In the genomic region with DNA sequence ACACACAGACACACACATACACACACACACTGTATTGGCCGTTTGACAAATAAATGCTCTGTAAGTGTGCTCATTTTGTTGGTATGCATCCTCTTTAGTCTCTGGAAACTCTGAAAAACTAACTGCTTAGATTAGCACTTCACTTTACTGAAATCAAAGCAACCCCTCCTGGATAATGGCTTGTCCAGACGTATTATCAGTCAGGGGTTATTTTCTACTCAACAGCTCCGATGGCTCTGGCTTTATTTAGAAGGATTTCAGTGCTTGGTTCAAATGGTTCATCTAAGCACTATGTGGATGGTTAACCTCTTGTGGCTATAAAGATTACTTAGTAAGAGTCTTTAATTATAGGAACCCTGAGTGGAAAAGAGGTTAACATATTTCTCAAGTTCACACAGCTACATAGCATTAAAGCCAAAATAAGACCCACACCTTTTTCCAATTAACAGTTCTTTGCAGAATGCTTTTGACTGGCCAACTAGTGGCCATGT, we compare ENCODE assay signal across 24 cellular contexts.
DNase-seq lines count a peak whose midpoint lies in the region; ATAC-seq and TF ChIP-seq lines count a peak whose summit lies in the region.
"Had no signal": no experiment of that assay in that cellular context is flagged by ENCODE, and none has a peak within 500 bp of the region (broad histone marks: within the 10 kb centered on the region; RNA-seq: fewer than 3 reads in every experiment).

No MANE protein-coding gene starts in this region.

- no peak overlapping the region for H2AK9ac ChIP-seq in IMR-90 (replicated peaks; ENCODE audit: low read depth, low read length, poor library complexity)

- intact Hi-C loops in IMR-90 (cut with micrococcal nuclease), result no loop called here

- H2BK5ac ChIP-seq in IMR-90 (ENCODE audit: low read depth, low read length, poor library complexity, severe bottlenecking), result no peak overlapping the region
- no peak overlapping the region for H2BK5ac ChIP-seq in mesenchymal stem cell (ENCODE audit: low read depth, low read length, poor library complexity, severe bottlenecking)

- H3K14ac ChIP-seq in IMR-90 (replicated peaks; ENCODE audit: low read depth, low read length), result no peak overlapping the region
- no peak overlapping the region for H3K14ac ChIP-seq in mesenchymal stem cell (ENCODE audit: low read length in 2 of 2)

- no peak overlapping the region for H2BK12ac ChIP-seq in mesenchymal stem cell (ENCODE audit: low read length in 2 of 2)

- dilution Hi-C loops in IMR-90 (cut with HindIII; ENCODE audit: low sequenced_read_pairs, unreplicated experiment), result no loop called here

- no peak overlapping the region for H2AK5ac ChIP-seq in IMR-90 (ENCODE audit: low read depth, low read length)
- H2AK5ac ChIP-seq in mesenchymal stem cell (ENCODE audit: low read length, severe bottlenecking), result no peak overlapping the region

- no TSS peak for BruUV-seq in IMR-90 (replicated peaks; lab: Mats Ljungman, UMichigan)

- no peak overlapping the region for H3K23ac ChIP-seq in IMR-90 (ENCODE audit: low read depth, low read length)
- no peak overlapping the region for H3K23ac ChIP-seq in mesenchymal stem cell (ENCODE audit: low read length in 2 of 2)

- H2BK20ac ChIP-seq in IMR-90 (ENCODE audit: low read depth, low read length), result peak overlapping the region; percentile 36; the same call in 1 of the 2 replicates

- H3K27me3 ChIP-seq in IMR-90 (ENCODE audit: control insufficient read depth, insufficient read depth, low read length) (no peaks in the 10 kb centered on the region), mesenchymal stem cell (ENCODE audit: control insufficient read depth in 1 of 2, insufficient read depth in 1 of 2, low read length in 2 of 2) (no peaks in the 10 kb centered on the region)
- H3K27me3 ChIP-seq: vagina had no signal

- H3K18ac ChIP-seq in IMR-90 (ENCODE audit: low read depth, low read length) (no peak overlapping the region; the same call in 1 of the 2 replicates), mesenchymal stem cell (ENCODE audit: low read depth in 1 of 2, low read length in 2 of 2) (no peak overlapping the region)

- H3K9me1 ChIP-seq in IMR-90 (ENCODE audit: insufficient read depth, low read length), result no peaks in the 10 kb centered on the region

- H2BK120ac ChIP-seq in IMR-90 (ENCODE audit: low read depth, low read length) (no peak overlapping the region), mesenchymal stem cell (ENCODE audit: low read depth, low read length) (no peak overlapping the region)

- ATAC-seq in IMR-90 (ENCODE audit: low read depth), result peak; percentile 77
- ATAC-seq: GM23338; lower lobe of right lung; stimulated activated naive B cell treated with anti-CD40 and anti-IgM and Interleukin-4, amounts not matched to agents 10 μg/mL and 1 μg/mL and 100 μg/mL, for 72 hours had no signal

- H4K91ac ChIP-seq in IMR-90 (ENCODE audit: insufficient read depth, low read depth, low read length) (no peak overlapping the region), mesenchymal stem cell (ENCODE audit: low read length) (no peak overlapping the region)

- TF ChIP-seq RAD21 in IMR-90 (IDR thresholded peaks at IDR 0.05; ENCODE audit: low read length), result no peak

- no peak overlapping the region for H3K9ac ChIP-seq in IMR-90 (ENCODE audit: low read depth, low read length)
- H3K9ac ChIP-seq in mesenchymal stem cell (ENCODE audit: low read length), result no peak overlapping the region

- CTCF ChIA-PET in IMR-90 (lab: Yijun Ruan, JAX), result no interaction called here

- H3K79me1 ChIP-seq in IMR-90 (ENCODE audit: low read depth in 1 of 2, low read length in 2 of 2) (no peaks in the 10 kb centered on the region), mesenchymal stem cell (replicated peaks; ENCODE audit: low read length, poor library complexity, severe bottlenecking) (no peaks in the 10 kb centered on the region)

- no peak overlapping the region for H3K56ac ChIP-seq in IMR-90 (ENCODE audit: extremely low read depth, insufficient read depth, low read length)

- H3K4me3 ChIP-seq in AG10803 (ENCODE audit: low read length) (no peak overlapping the region), IMR-90 (ENCODE audit: insufficient read depth, low read depth, low read length) (no peak overlapping the region), cardiac fibroblast (replicated peaks in 1 of 2; ENCODE audit: low read depth in 2 of 2, low read length in 2 of 2) (no peak overlapping the region), mesenchymal stem cell (ENCODE audit: insufficient read depth in 1 of 2, low read depth in 1 of 2, low read length in 2 of 2) (no peak overlapping the region)
- H3K4me3 ChIP-seq: GM23338, lower lobe of right lung, thoracic aorta, vagina had no signal

- in situ Hi-C loops in IMR-90 (cut with MboI; ENCODE audit: low sequenced_read_pairs), result no loop called here

- no peak overlapping the region for H2AFZ ChIP-seq in IMR-90 (replicated peaks; ENCODE audit: low read length, poor library complexity)
- no peak overlapping the region for H2AFZ ChIP-seq in mesenchymal stem cell (ENCODE audit: low read depth, low read length)

- H3K4ac ChIP-seq in IMR-90 (ENCODE audit: low read depth, low read length) (no peak overlapping the region), mesenchymal stem cell (ENCODE audit: low read depth in 1 of 2, low read length in 2 of 2) (no peak overlapping the region)

- POLR2A ChIA-PET in IMR-90 (lab: Charles Lee; ENCODE audit: unreplicated experiment), result no interaction called here

- H2BK15ac ChIP-seq in IMR-90 (ENCODE audit: low read depth, low read length), result no peak overlapping the region
- H2BK15ac ChIP-seq in mesenchymal stem cell (ENCODE audit: low read depth, poor library complexity, severe bottlenecking), result no peak overlapping the region

- peak; percentile 49; the same call in 1 of the 2 replicates for TF ChIP-seq CTCF in AG10803 (conservative IDR thresholded peaks at IDR 0.05; ENCODE audit: low read length)
- TF ChIP-seq CTCF in IMR-90 (conservative IDR thresholded peaks at IDR 0.05; ENCODE audit: low read depth, low read length), result no peak
- no peak for TF ChIP-seq CTCF in cardiac fibroblast (IDR thresholded peaks at IDR 0.05; ENCODE audit: low read depth, low read length)

- H3K36me3 ChIP-seq in IMR-90 (ENCODE audit: control insufficient read depth, insufficient read depth, low read length), result no peaks in the 10 kb centered on the region
- H3K36me3 ChIP-seq in mesenchymal stem cell (ENCODE audit: control insufficient read depth in 1 of 2, insufficient read depth in 2 of 2, low read depth in 1 of 2, low read length in 2 of 2), result no peaks in the 10 kb centered on the region
- H3K36me3 ChIP-seq: lower lobe of right lung, thoracic aorta, vagina had no signal

- no peak overlapping the region for H4K5ac ChIP-seq in IMR-90 (ENCODE audit: low read depth, low read length)

- H3K4me2 ChIP-seq in IMR-90 (ENCODE audit: low read depth, low read length), result no peak overlapping the region; the same call in 1 of the 2 replicates
- H3K4me2 ChIP-seq in mesenchymal stem cell (ENCODE audit: low read length, poor library complexity, severe bottlenecking), result no peak overlapping the region
- H3K4me2 ChIP-seq: GM23338 had no signal

- peak; percentile 90 for DNase-seq in AG10803 (ENCODE audit: low read depth)
- DNase-seq in IMR-90, result peak; percentile 78
- DNase-seq in cardiac fibroblast (ENCODE audit: low read depth in 2 of 2), result peak; percentile 40 to 50
- peak; percentile 37 for DNase-seq in mesenchymal stem cell
- DNase-seq in activated CD4-positive, alpha-beta T cell treated with anti-CD3 and anti-CD28 coated beads for 4 hours, result no peak
- no peak for DNase-seq in mucosa of gallbladder (ENCODE audit: low spot score)
- DNase-seq in germinal center (ENCODE audit: low spot score), result no peak
- no peak for DNase-seq in caudate nucleus (lab: John Stamatoyannopoulos, UW)
- DNase-seq: activated CD8-positive, alpha-beta memory T cell treated with anti-CD3 and anti-CD28 coated beads, Interleukin-2, amount 50 U/mL, for 48 hours; activated naive CD8-positive, alpha-beta T cell treated with anti-CD3 and anti-CD28 coated beads, Interleukin-2, amount 10 ng/mL, durations not matched to agents 7 days and 5 days; AML-193; DMS79; kidney; lower lobe of right lung; MM.1S; NCI-H1436; NCI-H2171 treated with DMSO at 0.1 percent for 48 hours; NCI-H748 treated with DMSO at 0.1 percent for 48 hours; nucleus accumbens; small intestine; stimulated activated naive B cell treated with anti-CD40 and anti-IgM and Interleukin-4, amounts not matched to agents 10 μg/mL and 1 μg/mL and 100 μg/mL, for 72 hours had no signal

- H3K27ac ChIP-seq in IMR-90 (ENCODE audit: insufficient read depth, low read length) (no peak overlapping the region), mesenchymal stem cell (ENCODE audit: low read length, poor library complexity, severe bottlenecking) (no peak overlapping the region), caudate nucleus (ENCODE audit: low read depth, low read length) (no peak overlapping the region)
- H3K27ac ChIP-seq: lower lobe of right lung, thoracic aorta, vagina had no signal

- H4K8ac ChIP-seq in IMR-90 (ENCODE audit: low read depth in 2 of 2, low read length in 2 of 2) (no peak overlapping the region), mesenchymal stem cell (ENCODE audit: low read length) (no peak overlapping the region)

- H3K9me3 ChIP-seq in IMR-90 (ENCODE audit: control insufficient read depth, insufficient read depth, low read length), result no peaks in the 10 kb centered on the region
- no peaks in the 10 kb centered on the region for H3K9me3 ChIP-seq in mesenchymal stem cell (ENCODE audit: control insufficient read depth, low read length)
- H3K9me3 ChIP-seq: lower lobe of right lung, thoracic aorta, vagina had no signal

- H3K4me1 ChIP-seq in IMR-90 (ENCODE audit: control insufficient read depth, insufficient read depth, low read length), result peaks cover 2% of the 10 kb centered on the region; the same call in 1 of the 2 replicates
- H3K4me1 ChIP-seq in mesenchymal stem cell (ENCODE audit: control insufficient read depth, insufficient read depth, low read depth, low read length), result no peaks in the 10 kb centered on the region
- H3K4me1 ChIP-seq: lower lobe of right lung, vagina had no signal

- WGBS in IMR-90 (ENCODE audit: extremely low coverage in 2 of 2, insufficient read length in 1 of 2), 2 experiments, result no CpG with 5 or more reads among the region's 3 CpGs
- WGBS in mesenchymal stem cell, result 52% methylated on average over 3 of the region's 3 CpGs

- no peak for TF ChIP-seq POLR2A in IMR-90 (IDR thresholded peaks at IDR 0.05; ENCODE audit: low read depth, low read length)

- no peaks in the 10 kb centered on the region for H4K20me1 ChIP-seq in IMR-90 (ENCODE audit: insufficient read depth, low read length)

TF ChIP-seq in IMR-90, 13 proteins besides CTCF, POLR2A, EP300 and RAD21:
- TF ChIP-seq RCOR1 (IDR thresholded peaks at IDR 0.05; ENCODE audit: insufficient replicate concordance, low read length), result no peak
- peak; percentile 48; the same call in 1 of the 2 replicates for TF ChIP-seq BHLHE40 (IDR thresholded peaks at IDR 0.05; ENCODE audit: low read depth, low read length)

Comparison
In these comparisons a context has a peak if more than half of its experiments do, and no peak if none do; other contexts are left out.
1. DNase-seq: peak in AG10803 (single experiment), IMR-90 (single experiment), cardiac fibroblast (2 of 2) and mesenchymal stem cell (single experiment); none in activated CD4-positive, alpha-beta T cell treated with anti-CD3 and anti-CD28 coated beads for 4 hours (0 of 2), mucosa of gallbladder (single experiment), germinal center (single experiment) and caudate nucleus (0 of 61).